Comparison of ENCODE assay signal across 1 cellular context in the genomic region with DNA sequence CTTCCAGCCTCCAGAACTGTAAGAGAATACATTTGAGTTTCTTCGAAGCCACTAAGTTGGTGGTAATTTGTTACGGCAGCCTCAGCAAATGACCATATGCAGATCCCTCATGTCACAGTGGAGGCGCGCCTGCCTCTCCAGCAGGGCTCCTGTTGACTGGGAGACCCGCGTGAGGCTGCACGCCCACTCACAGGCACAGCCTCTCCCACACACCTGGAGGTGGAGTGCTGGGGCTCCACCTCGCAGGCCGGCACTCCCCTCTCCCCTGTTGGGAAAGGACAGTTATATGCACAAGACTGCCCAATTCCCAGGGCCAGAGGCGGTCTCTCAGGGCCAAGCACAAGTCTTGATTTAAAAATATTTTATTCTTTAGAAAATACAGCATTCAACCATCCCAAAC.
A peak's percentile ranks its signal among the peaks of the same experiment; 100 is the strongest.
TF ChIP-seq lines count a peak whose summit lies in the region.

No MANE protein-coding gene starts in this region.

TF ChIP-seq in HEK293, 187 proteins besides CTCF, POLR2A, EP300 and RAD21 (continued from another document):
- TF ChIP-seq, protein P1, sequence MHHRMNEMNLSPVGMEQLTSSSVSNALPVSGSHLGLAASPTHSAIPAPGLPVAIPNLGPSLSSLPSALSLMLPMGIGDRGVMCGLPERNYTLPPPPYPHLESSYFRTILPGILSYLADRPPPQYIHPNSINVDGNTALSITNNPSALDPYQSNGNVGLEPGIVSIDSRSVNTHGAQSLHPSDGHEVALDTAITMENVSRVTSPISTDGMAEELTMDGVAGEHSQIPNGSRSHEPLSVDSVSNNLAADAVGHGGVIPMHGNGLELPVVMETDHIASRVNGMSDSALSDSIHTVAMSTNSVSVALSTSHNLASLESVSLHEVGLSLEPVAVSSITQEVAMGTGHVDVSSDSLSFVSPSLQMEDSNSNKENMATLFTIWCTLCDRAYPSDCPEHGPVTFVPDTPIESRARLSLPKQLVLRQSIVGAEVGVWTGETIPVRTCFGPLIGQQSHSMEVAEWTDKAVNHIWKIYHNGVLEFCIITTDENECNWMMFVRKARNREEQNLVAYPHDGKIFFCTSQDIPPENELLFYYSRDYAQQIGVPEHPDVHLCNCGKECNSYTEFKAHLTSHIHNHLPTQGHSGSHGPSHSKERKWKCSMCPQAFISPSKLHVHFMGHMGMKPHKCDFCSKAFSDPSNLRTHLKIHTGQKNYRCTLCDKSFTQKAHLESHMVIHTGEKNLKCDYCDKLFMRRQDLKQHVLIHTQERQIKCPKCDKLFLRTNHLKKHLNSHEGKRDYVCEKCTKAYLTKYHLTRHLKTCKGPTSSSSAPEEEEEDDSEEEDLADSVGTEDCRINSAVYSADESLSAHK (tag by site-specific recombination; IDR thresholded peaks at IDR 0.05), result no peak
- peak; percentile 64 for TF ChIP-seq EGR2 (tag by site-specific recombination; IDR thresholded peaks at IDR 0.05; ENCODE audit: low read depth)
- TF ChIP-seq ZNF292 (tag by site-specific recombination; IDR thresholded peaks at IDR 0.05; ENCODE audit: borderline replicate concordance, low read depth), result no peak
- TF ChIP-seq HOXA7 (CRISPR knock-in tag; IDR thresholded peaks at IDR 0.05; ENCODE audit: borderline replicate concordance), result no peak
- no peak for TF ChIP-seq ZNF549 (tag by site-specific recombination; IDR thresholded peaks at IDR 0.05)
- TF ChIP-seq BCL11B (tag by site-specific recombination; IDR thresholded peaks at IDR 0.05; ENCODE audit: low read depth), result no peak
- TF ChIP-seq, protein P2, sequence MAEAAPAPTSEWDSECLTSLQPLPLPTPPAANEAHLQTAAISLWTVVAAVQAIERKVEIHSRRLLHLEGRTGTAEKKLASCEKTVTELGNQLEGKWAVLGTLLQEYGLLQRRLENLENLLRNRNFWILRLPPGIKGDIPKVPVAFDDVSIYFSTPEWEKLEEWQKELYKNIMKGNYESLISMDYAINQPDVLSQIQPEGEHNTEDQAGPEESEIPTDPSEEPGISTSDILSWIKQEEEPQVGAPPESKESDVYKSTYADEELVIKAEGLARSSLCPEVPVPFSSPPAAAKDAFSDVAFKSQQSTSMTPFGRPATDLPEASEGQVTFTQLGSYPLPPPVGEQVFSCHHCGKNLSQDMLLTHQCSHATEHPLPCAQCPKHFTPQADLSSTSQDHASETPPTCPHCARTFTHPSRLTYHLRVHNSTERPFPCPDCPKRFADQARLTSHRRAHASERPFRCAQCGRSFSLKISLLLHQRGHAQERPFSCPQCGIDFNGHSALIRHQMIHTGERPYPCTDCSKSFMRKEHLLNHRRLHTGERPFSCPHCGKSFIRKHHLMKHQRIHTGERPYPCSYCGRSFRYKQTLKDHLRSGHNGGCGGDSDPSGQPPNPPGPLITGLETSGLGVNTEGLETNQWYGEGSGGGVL (tag by site-specific recombination; IDR thresholded peaks at IDR 0.05), result no peak
- TF ChIP-seq ZNF555 (tag by site-specific recombination; conservative IDR thresholded peaks at IDR 0.05), result no peak
